Comparison of ENCODE assay signal across 17 cellular contexts in genomic region chrX:19958530-19959486, GRCh38. TPM values are rescaled to one million over a fixed set of nuclear protein-coding genes. Genes with fewer than 3 reads are reported as not detected.
A peak's percentile ranks its signal among the peaks of the same experiment; 100 is the strongest.
DNase-seq lines count a peak whose midpoint lies in the region; TF ChIP-seq lines count a peak whose summit lies in the region.
"Had no signal": no experiment of that assay in that cellular context is flagged by ENCODE, and none has a peak within 500 bp of the region (broad histone marks: within the 10 kb centered on the region; RNA-seq: fewer than 3 reads in every experiment).

No MANE protein-coding gene starts in this region.

- CTCF ChIA-PET in Caco-2 (lab: Charles Lee) = no interaction called here

- H3K27me3 ChIP-seq in Caco-2 (replicated peaks; ENCODE audit: control insufficient read depth, insufficient read depth, low read length) = no peaks in the 10 kb centered on the region
- H3K27me3 ChIP-seq: SJCRH30 had no signal

- POLR2A ChIA-PET in Caco-2 (lab: Charles Lee) = interaction anchor here (0.6 kb wide), 1 partner anchor 9 kb away, joined by 4 read pairs; no protein-coding TSS in a partner anchor

- H3K4me3 ChIP-seq in Caco-2 (ENCODE audit: low read depth, low read length) = no peak overlapping the region
- H3K4me3 ChIP-seq: lower lobe of right lung, SJCRH30 had no signal

- H3K27ac Mint-ChIP-seq in Caco-2 (ENCODE audit: unreplicated experiment) = peak overlapping the region; percentile 12
- H3K27ac Mint-ChIP-seq: activated naive CD4-positive, alpha-beta T cell treated with anti-CD3 and anti-CD28 coated beads for 36 hours; HFFc6 had no signal

- H3K4me1 ChIP-seq in Caco-2 = peaks cover 5% of the 10 kb centered on the region; the same call in 1 of the 2 replicates
- H3K4me1 ChIP-seq: lower lobe of right lung, SJCRH30 had no signal

- intact Hi-C loops in Caco-2 (cut with micrococcal nuclease; ENCODE audit: unreplicated experiment) = no loop called here

- no peaks in the 10 kb centered on the region for H3K27me3 Mint-ChIP-seq in Caco-2 (ENCODE audit: insufficient read depth, unreplicated experiment)

- H3K4me3 Mint-ChIP-seq in Caco-2 (ENCODE audit: unreplicated experiment) = no peak overlapping the region
- H3K4me3 Mint-ChIP-seq: activated naive CD4-positive, alpha-beta T cell treated with anti-CD3 and anti-CD28 coated beads for 36 hours; activated T-cell treated with anti-CD3 and anti-CD28 coated beads, Interleukin-2, amount 50 U/mL, for 4 hours; HFFc6 had no signal

- H3K4me1 Mint-ChIP-seq in Caco-2 (ENCODE audit: low read depth, unreplicated experiment) = peaks cover 13% of the 10 kb centered on the region

- DNase-seq in Caco-2 = no peak
- peak; percentile 1 for DNase-seq in HCEC 1CT
- peak; percentile 38 for DNase-seq in SW480 (ENCODE audit: low spot score)
- peak; percentile 17 for DNase-seq in iris pigment epithelial cell (ENCODE audit: low read depth)
- no peak for DNase-seq in HuH-7.5 (ENCODE audit: low spot score)
- DNase-seq in DMS 273 treated with DMSO at 0.1 percent for 48 hours (lab: John Stamatoyannopoulos, UW) = no peak
- DNase-seq in DMS153 (lab: John Stamatoyannopoulos, UW) = no peak
- DNase-seq: activated CD4-positive, CD25-positive, alpha-beta regulatory T cell; activated naive CD4-positive, alpha-beta T cell treated with anti-CD3 and anti-CD28 coated beads for 36 hours; activated T-cell treated with anti-CD3 and anti-CD28 coated beads, Interleukin-2, amount 50 U/mL, for 4 hours; anterior cingulate cortex; head of caudate nucleus; HFFc6; lower lobe of right lung; NCI-H1417 treated with DMSO at 0.1 percent for 48 hours; NCI-H69; SJCRH30 had no signal

- H3K36me3 ChIP-seq in Caco-2 (ENCODE audit: control insufficient read depth, insufficient read depth, low read length) = no peaks in the 10 kb centered on the region
- H3K36me3 ChIP-seq: lower lobe of right lung had no signal

- BruUV-seq in Caco-2 (replicated peaks; lab: Mats Ljungman, UMichigan) = no TSS peak

- no peaks in the 10 kb centered on the region for H3K36me3 Mint-ChIP-seq in Caco-2 (ENCODE audit: insufficient read depth, unreplicated experiment)

- no peak for TF ChIP-seq CTCF in Caco-2 (IDR thresholded peaks at IDR 0.05; ENCODE audit: insufficient read depth in 1 of 2, low read depth in 1 of 2, low read length in 1 of 2, severe bottlenecking in 1 of 2, unreplicated experiment in 1 of 2)

- H3K9me3 ChIP-seq in Caco-2 = no peaks in the 10 kb centered on the region
- H3K9me3 ChIP-seq: lower lobe of right lung, SJCRH30 had no signal

- no peaks in the 10 kb centered on the region for H3K9me3 Mint-ChIP-seq in Caco-2 (ENCODE audit: unreplicated experiment)
- H3K9me3 Mint-ChIP-seq: activated naive CD4-positive, alpha-beta T cell treated with anti-CD3 and anti-CD28 coated beads for 36 hours; activated T-cell treated with anti-CD3 and anti-CD28 coated beads, Interleukin-2, amount 50 U/mL, for 4 hours; HFFc6 had no signal

RNA-seq across cellular contexts. Expression of gene BCLAF3, which starts 32.1 kb away (rescaled TPM):
- 5.7 and 7.8 TPM in 2 replicates for total RNA-seq in Caco-2 (2022)

Comparison
In these comparisons a context has a peak if more than half of its experiments do, and no peak if none do; other contexts are left out.
1. DNase-seq: peak in HCEC 1CT (single experiment), SW480 (single experiment) and iris pigment epithelial cell (single experiment); none in Caco-2 (0 of 2), HuH-7.5 (single experiment), DMS 273 treated with DMSO at 0.1 percent for 48 hours (single experiment) and DMS153 (single experiment).